Comparison of ENCODE assay signal across 9 cellular contexts in genomic region chr3:14371573-14372474, GRCh38. TPM values are rescaled to one million over a fixed set of nuclear protein-coding genes. Genes with fewer than 3 reads are reported as not detected.
A peak's percentile ranks its signal among the peaks of the same experiment; 100 is the strongest.
DNase-seq lines count a peak whose midpoint lies in the region; ATAC-seq and TF ChIP-seq lines count a peak whose summit lies in the region.
"Had no signal": no experiment of that assay in that cellular context is flagged by ENCODE, and none has a peak within 500 bp of the region (broad histone marks: within the 10 kb centered on the region; RNA-seq: fewer than 3 reads in every experiment).

No MANE protein-coding gene starts in this region.

- H3K4me3 ChIP-seq in heart right ventricle, result no peak overlapping the region
- no peak overlapping the region for H3K4me3 ChIP-seq in thoracic aorta
- H3K4me3 ChIP-seq: skin epidermis had no signal

- H3K36me3 ChIP-seq in heart right ventricle (no peaks in the 10 kb centered on the region), thoracic aorta (no peaks in the 10 kb centered on the region)

- 22 to 28% methylated on average over 12 of the region's 12 CpGs for WGBS in heart right ventricle, 2 donors

- H3K27me3 ChIP-seq in heart right ventricle (peaks cover 0 to 39% (median 26%) of the 10 kb centered on the region in 7 donors), thoracic aorta (replicated peaks; ENCODE audit: insufficient read depth) (no peaks in the 10 kb centered on the region)

- ATAC-seq in heart right ventricle (peak; percentile 69 to 89 (median 86)), thoracic aorta (ENCODE audit: insufficient number of reproducible peaks, low FRiP score, low read depth) (no peak)

- H3K27ac ChIP-seq in heart right ventricle, result peak overlapping the region; percentile 15 to 94 (median 59)
- no peak overlapping the region for H3K27ac ChIP-seq in thoracic aorta

- H3K9me3 ChIP-seq in heart right ventricle (no peaks in the 10 kb centered on the region), thoracic aorta (no peaks in the 10 kb centered on the region)

- TF ChIP-seq CTCF in heart right ventricle (IDR thresholded peaks at IDR 0.05), result peak in 4 of 9 donors; percentile 4 to 20 (median 14)
- TF ChIP-seq CTCF in thoracic aorta (IDR thresholded peaks at IDR 0.05), result no peak

- H3K4me1 ChIP-seq in heart right ventricle, result peaks cover 11 to 74% (median 41%) of the 10 kb centered on the region in 9 donors
- H3K4me1 ChIP-seq in thoracic aorta (ENCODE audit: control insufficient read depth in 1 of 2, low read depth in 2 of 2), result peaks cover 3 to 14% of the 10 kb centered on the region in 2 donors

- intact Hi-C loops in heart right ventricle (cut with DNase I), result loop anchor here in 1 of 10 donors (5.0 kb wide), 1 partner anchor 65 kb away; no protein-coding TSS in a partner anchor

- peak; percentile 63 to 84 (median 71) for DNase-seq in NCI-H1417 (lab: John Stamatoyannopoulos, UW)
- DNase-seq in NCI-H1417 treated with DMSO at 0.1 percent for 48 hours (lab: John Stamatoyannopoulos, UW), result no peak
- peak; percentile 64 for DNase-seq in MV-4-11 (lab: John Stamatoyannopoulos, UW)
- DNase-seq in T1000 (lab: John Stamatoyannopoulos, UW), result peak; percentile 68
- peak; percentile 84 to 85 for DNase-seq in heart right ventricle
- peak; percentile 15 for DNase-seq in thoracic aorta (ENCODE audit: low spot score)
- no peak for DNase-seq in iPS-NIHi7 (ENCODE audit: extremely low spot score)
- no peak for DNase-seq in activated CD4-positive, alpha-beta T cell treated with anti-CD3 and anti-CD28 coated beads for 4 hours

RNA-seq across cellular contexts. Expression of gene SLC6A6, which starts 30.6 kb away (rescaled TPM):
- total RNA-seq in heart right ventricle, result 10 to 100 TPM; 11.4 to 68.7 (median 44.0) TPM
- polyA plus RNA-seq in heart right ventricle, result 10 to 100 TPM in 1 of 2 donors, 1 to 10 TPM in 1; 7.7 to 55.4 TPM
- 10 to 100 TPM; 33.5 to 45.5 TPM for total RNA-seq in thoracic aorta

Comparison
In these comparisons a context has a peak if more than half of its experiments do, and no peak if none do; other contexts are left out.
1. DNase-seq: peak in NCI-H1417 (3 of 3), MV-4-11 (single experiment), T1000 (single experiment), heart right ventricle (2 of 2) and thoracic aorta (single experiment); none in NCI-H1417 treated with DMSO at 0.1 percent for 48 hours (single experiment), iPS-NIHi7 (single experiment) and activated CD4-positive, alpha-beta T cell treated with anti-CD3 and anti-CD28 coated beads for 4 hours (0 of 2).
2. H3K27ac ChIP-seq: peak in heart right ventricle (10 of 10); none in thoracic aorta (0 of 2).